Comparison of ENCODE assay signal across 23 cellular contexts in the genomic region with DNA sequence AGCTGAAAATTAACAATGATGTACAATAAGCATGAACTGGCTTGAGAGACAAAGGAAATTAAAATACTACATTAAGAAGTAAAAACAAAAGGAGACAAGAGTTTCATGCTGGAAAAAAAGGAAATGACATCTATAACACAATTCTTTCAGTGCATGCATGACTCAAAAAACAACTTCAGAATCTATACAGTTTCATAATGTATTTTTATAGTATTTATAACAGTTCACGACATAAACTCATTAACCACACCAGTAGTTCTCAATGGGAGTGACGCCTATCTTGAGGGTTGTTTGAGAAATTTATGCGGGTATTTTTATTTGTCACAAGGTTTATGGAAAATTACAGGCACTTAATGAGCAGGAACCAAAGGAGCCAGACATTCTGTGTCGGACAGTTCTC.
DNase-seq lines count a peak whose midpoint lies in the region; ATAC-seq, FAIRE-seq and TF ChIP-seq lines count a peak whose summit lies in the region.
"Had no signal": no experiment of that assay in that cellular context is flagged by ENCODE, and none has a peak within 500 bp of the region (broad histone marks: within the 10 kb centered on the region; RNA-seq: fewer than 3 reads in every experiment).

No MANE protein-coding gene starts in this region.

- H3K9ac ChIP-seq in GM12878 (ENCODE audit: control insufficient read depth, insufficient read depth, low read length) = no peak overlapping the region

- BruUV-seq in GM12878 (replicated peaks; lab: Mats Ljungman, UMichigan) = no TSS peak

- no peak overlapping the region for H3K4me3 ChIP-seq in GM12878
- no peak overlapping the region for H3K4me3 ChIP-seq in right lobe of liver
- H3K4me3 ChIP-seq: SK-N-MC, tibial nerve had no signal

- H3K27ac ChIP-seq in GM12878 (ENCODE audit: control insufficient read depth, insufficient read depth) (no peak overlapping the region), right lobe of liver (no peak overlapping the region)
- H3K27ac ChIP-seq: C4-2B, SK-N-MC, tibial nerve, WERI-Rb-1 had no signal

- 64% methylated on average over 4 of the region's 4 CpGs for WGBS in GM12878 (ENCODE audit: insufficient coverage, insufficient replicate concordance, low lambda C conversion rate, missing lambda C conversion rate)
- 74% methylated on average over 4 of the region's 4 CpGs for WGBS in right lobe of liver (ENCODE audit: insufficient coverage, low coverage, low lambda C conversion rate, missing lambda C conversion rate)

- ATAC-seq in GM19395 (IDR thresholded peaks at IDR 0.05; ENCODE audit: unreplicated experiment) (peak; percentile 59), HG03342 (IDR thresholded peaks at IDR 0.05; ENCODE audit: unreplicated experiment) (peak; percentile 56), GM12878 (peak; percentile 73), right lobe of liver (no peak), HG02798 (IDR thresholded peaks at IDR 0.05; ENCODE audit: poor library complexity, unreplicated experiment) (no peak)
- ATAC-seq: HepG2 had no signal

- H2AFZ ChIP-seq in GM12878 (ENCODE audit: control insufficient read depth, low read depth, low read length) = no peak overlapping the region

- intact Hi-C loops in GM12878 (cut with micrococcal nuclease; ENCODE audit: unreplicated experiment) = loop anchor here (10.0 kb wide), 1 partner anchor 694 kb away; no protein-coding TSS in a partner anchor
- intact Hi-C loops in right lobe of liver (cut with DNase I) = no loop called here

- peaks cover 49% of the 10 kb centered on the region for H3K4me1 Mint-ChIP-seq in activated T-cell treated with anti-CD3 and anti-CD28 coated beads, Interleukin-2, amount 50 U/mL, for 24 hours (ENCODE audit: low read depth)

- H4K20me1 ChIP-seq in GM12878 (ENCODE audit: control insufficient read depth, insufficient read depth) = no peaks in the 10 kb centered on the region

- peaks cover 10% of the 10 kb centered on the region for H3K4me1 ChIP-seq in GM12878 (ENCODE audit: control insufficient read depth, insufficient read depth, low read length)
- no peaks in the 10 kb centered on the region for H3K4me1 ChIP-seq in right lobe of liver
- H3K4me1 ChIP-seq: tibial nerve had no signal

- no peak overlapping the region for H3K4me2 ChIP-seq in GM12878 (ENCODE audit: control insufficient read depth, insufficient read depth)

- TF ChIP-seq RAD21 in GM12878 (IDR thresholded peaks at IDR 0.05; ENCODE audit: insufficient read depth, low read depth, low read length) = no peak

- peaks cover 34% of the 10 kb centered on the region for H3K36me3 Mint-ChIP-seq in activated T-cell treated with anti-CD3 and anti-CD28 coated beads, Interleukin-2, amount 50 U/mL, for 24 hours (ENCODE audit: low read depth)

- RAD21 ChIA-PET in GM12878 (lab: Charles Lee; ENCODE audit: unreplicated experiment) = no interaction called here

- no peak overlapping the region for H3K4me3 Mint-ChIP-seq in activated T-cell treated with anti-CD3 and anti-CD28 coated beads, Interleukin-2, amount 50 U/mL, for 24 hours

- SMC1A ChIA-PET in GM12878 (lab: Charles Lee; ENCODE audit: uncharacterized antibody, unreplicated experiment) = interaction anchor here (1.0 kb wide), 1 partner anchor 33 kb away, joined by 4 read pairs; no protein-coding TSS in a partner anchor

- no peak for DNase-seq in activated T-cell treated with anti-CD3 and anti-CD28 coated beads, Interleukin-2, amount 50 U/mL, for 24 hours
- no peak for DNase-seq in activated T-cell treated with anti-CD3 and anti-CD28 coated beads, Interleukin-2, amount 50 U/mL, for 48 hours
- DNase-seq in GM12878 (ENCODE audit: low read depth, low spot score) = no peak
- no peak for DNase-seq in NCI-H524 treated with DMSO at 0.1 percent for 48 hours (lab: John Stamatoyannopoulos, UW)
- DNase-seq in right lobe of liver = no peak
- DNase-seq: activated gamma-delta T cell; central memory CD4-positive, alpha-beta T cell; NCI-H1105 treated with DMSO at 0.1 percent for 48 hours; NCI-H446 treated with DMSO at 0.1 percent for 48 hours; NK-92 treated with Interleukin-12 subunit alpha and Interleukin-12 subunit beta, amount 100 ng/mL, for 24 hours; nucleus accumbens; small intestine; stimulated activated naive CD4-positive, alpha-beta T cell treated with Interleukin-2 at 50 U/mL for 16 hours; WERI-Rb-1 had no signal

- no peak for TF ChIP-seq POLR2A in GM12878 (IDR thresholded peaks at IDR 0.05; ENCODE audit: low read depth, low read length)
- no peak for TF ChIP-seq POLR2A in right lobe of liver (IDR thresholded peaks at IDR 0.05)

- peak; percentile 31 for FAIRE-seq in GM12878 (lab: Jason Lieb, UNC)
- FAIRE-seq: frontal cortex, HepG2, keratinocyte, small intestine had no signal

- no peaks in the 10 kb centered on the region for H3K27me3 ChIP-seq in GM12878 (replicated peaks in 1 of 2; ENCODE audit: control insufficient read depth in 2 of 2, insufficient read depth in 2 of 2, low read length in 1 of 2)
- no peaks in the 10 kb centered on the region for H3K27me3 ChIP-seq in right lobe of liver
- H3K27me3 ChIP-seq: tibial nerve had no signal

- no peaks in the 10 kb centered on the region for H3K27me3 Mint-ChIP-seq in activated T-cell treated with anti-CD3 and anti-CD28 coated beads, Interleukin-2, amount 50 U/mL, for 24 hours

- in situ Hi-C loops in GM12878 (cut with MboI) = no loop called here

- CTCF ChIA-PET in GM12878 (lab: Yijun Ruan, JAX) = interaction anchor here (1.2 kb wide), 1 partner anchor 327 kb away, joined by 3 read pairs; no protein-coding TSS in a partner anchor

- H3K36me3 ChIP-seq in GM12878 (ENCODE audit: control insufficient read depth in 2 of 2, insufficient read depth in 2 of 2, low read length in 1 of 2) (no peaks in the 10 kb centered on the region), right lobe of liver (no peaks in the 10 kb centered on the region)
- H3K36me3 ChIP-seq: WERI-Rb-1 had no signal

- H3K9me3 Mint-ChIP-seq in activated T-cell treated with anti-CD3 and anti-CD28 coated beads, Interleukin-2, amount 50 U/mL, for 24 hours = no peaks in the 10 kb centered on the region

- H3K27ac Mint-ChIP-seq in activated T-cell treated with anti-CD3 and anti-CD28 coated beads, Interleukin-2, amount 50 U/mL, for 24 hours = peak overlapping the region; percentile 63

- no peak for TF ChIP-seq CTCF in GM12878 (IDR thresholded peaks at IDR 0.05 in 2 of 3, conservative IDR thresholded peaks at IDR 0.05 in 1 of 3; ENCODE audit: control insufficient read depth in 2 of 3, extremely low read depth in 1 of 3, insufficient read depth in 1 of 3, low read depth in 3 of 3, low read length in 3 of 3)
- no peak for TF ChIP-seq CTCF in right lobe of liver (IDR thresholded peaks at IDR 0.05)

- no peaks in the 10 kb centered on the region for H3K79me2 ChIP-seq in GM12878 (ENCODE audit: control insufficient read depth, insufficient read depth, low read length)

- POLR2A ChIA-PET in GM12878 (lab: Charles Lee) = no interaction called here

- H3K9me3 ChIP-seq in GM12878 (replicated peaks; ENCODE audit: control insufficient read depth, insufficient read depth, low read length) = peaks cover 3% of the 10 kb centered on the region; the same call in 1 of the 3 replicates
- H3K9me3 ChIP-seq in right lobe of liver = no peaks in the 10 kb centered on the region
- H3K9me3 ChIP-seq: tibial nerve had no signal

- TF ChIP-seq EP300 in GM12878 (IDR thresholded peaks at IDR 0.05; ENCODE audit: borderline replicate concordance in 1 of 2, control insufficient read depth in 1 of 2, low read depth in 2 of 2, low read length in 2 of 2) = peak in 1 of 2 experiments; percentile 53; a peak in 1 of 4 replicates

TF ChIP-seq in GM12878, 131 proteins besides CTCF, POLR2A, EP300 and RAD21 (continues in another document):
- TF ChIP-seq CEBPB (IDR thresholded peaks at IDR 0.05; ENCODE audit: borderline replicate concordance in 1 of 2, low read depth in 2 of 2, low read length in 2 of 2) = no peak
- TF ChIP-seq, protein P1, sequence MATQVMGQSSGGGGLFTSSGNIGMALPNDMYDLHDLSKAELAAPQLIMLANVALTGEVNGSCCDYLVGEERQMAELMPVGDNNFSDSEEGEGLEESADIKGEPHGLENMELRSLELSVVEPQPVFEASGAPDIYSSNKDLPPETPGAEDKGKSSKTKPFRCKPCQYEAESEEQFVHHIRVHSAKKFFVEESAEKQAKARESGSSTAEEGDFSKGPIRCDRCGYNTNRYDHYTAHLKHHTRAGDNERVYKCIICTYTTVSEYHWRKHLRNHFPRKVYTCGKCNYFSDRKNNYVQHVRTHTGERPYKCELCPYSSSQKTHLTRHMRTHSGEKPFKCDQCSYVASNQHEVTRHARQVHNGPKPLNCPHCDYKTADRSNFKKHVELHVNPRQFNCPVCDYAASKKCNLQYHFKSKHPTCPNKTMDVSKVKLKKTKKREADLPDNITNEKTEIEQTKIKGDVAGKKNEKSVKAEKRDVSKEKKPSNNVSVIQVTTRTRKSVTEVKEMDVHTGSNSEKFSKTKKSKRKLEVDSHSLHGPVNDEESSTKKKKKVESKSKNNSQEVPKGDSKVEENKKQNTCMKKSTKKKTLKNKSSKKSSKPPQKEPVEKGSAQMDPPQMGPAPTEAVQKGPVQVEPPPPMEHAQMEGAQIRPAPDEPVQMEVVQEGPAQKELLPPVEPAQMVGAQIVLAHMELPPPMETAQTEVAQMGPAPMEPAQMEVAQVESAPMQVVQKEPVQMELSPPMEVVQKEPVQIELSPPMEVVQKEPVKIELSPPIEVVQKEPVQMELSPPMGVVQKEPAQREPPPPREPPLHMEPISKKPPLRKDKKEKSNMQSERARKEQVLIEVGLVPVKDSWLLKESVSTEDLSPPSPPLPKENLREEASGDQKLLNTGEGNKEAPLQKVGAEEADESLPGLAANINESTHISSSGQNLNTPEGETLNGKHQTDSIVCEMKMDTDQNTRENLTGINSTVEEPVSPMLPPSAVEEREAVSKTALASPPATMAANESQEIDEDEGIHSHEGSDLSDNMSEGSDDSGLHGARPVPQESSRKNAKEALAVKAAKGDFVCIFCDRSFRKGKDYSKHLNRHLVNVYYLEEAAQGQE (IDR thresholded peaks at IDR 0.05; ENCODE audit: low read depth, low read length) = no peak
- TF ChIP-seq, protein P2, sequence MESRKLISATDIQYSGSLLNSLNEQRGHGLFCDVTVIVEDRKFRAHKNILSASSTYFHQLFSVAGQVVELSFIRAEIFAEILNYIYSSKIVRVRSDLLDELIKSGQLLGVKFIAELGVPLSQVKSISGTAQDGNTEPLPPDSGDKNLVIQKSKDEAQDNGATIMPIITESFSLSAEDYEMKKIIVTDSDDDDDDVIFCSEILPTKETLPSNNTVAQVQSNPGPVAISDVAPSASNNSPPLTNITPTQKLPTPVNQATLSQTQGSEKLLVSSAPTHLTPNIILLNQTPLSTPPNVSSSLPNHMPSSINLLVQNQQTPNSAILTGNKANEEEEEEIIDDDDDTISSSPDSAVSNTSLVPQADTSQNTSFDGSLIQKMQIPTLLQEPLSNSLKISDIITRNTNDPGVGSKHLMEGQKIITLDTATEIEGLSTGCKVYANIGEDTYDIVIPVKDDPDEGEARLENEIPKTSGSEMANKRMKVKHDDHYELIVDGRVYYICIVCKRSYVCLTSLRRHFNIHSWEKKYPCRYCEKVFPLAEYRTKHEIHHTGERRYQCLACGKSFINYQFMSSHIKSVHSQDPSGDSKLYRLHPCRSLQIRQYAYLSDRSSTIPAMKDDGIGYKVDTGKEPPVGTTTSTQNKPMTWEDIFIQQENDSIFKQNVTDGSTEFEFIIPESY (IDR thresholded peaks at IDR 0.05) = no peak
- TF ChIP-seq RUNX3 (IDR thresholded peaks at IDR 0.05; ENCODE audit: low read length) = peak; percentile 70; the same call in 1 of the 2 replicates

Comparison
In these comparisons a context has a peak if more than half of its experiments do, and no peak if none do; other contexts are left out.
1. ATAC-seq: peak in GM19395 (single experiment), HG03342 (single experiment) and GM12878 (single experiment); none in right lobe of liver (0 of 4) and HG02798 (single experiment).